ENCODE assay signal across 13 cellular contexts in genomic region chr21:46154155-46154954, GRCh38. TPM values are rescaled to one million over a fixed set of nuclear protein-coding genes. Genes with fewer than 3 reads are reported as not detected.
DNase-seq lines count a peak whose midpoint lies in the region; ATAC-seq and TF ChIP-seq lines count a peak whose summit lies in the region.
"Had no signal": no experiment of that assay in that cellular context is flagged by ENCODE, and none has a peak within 500 bp of the region (broad histone marks: within the 10 kb centered on the region; RNA-seq: fewer than 3 reads in every experiment).

No MANE protein-coding gene starts in this region.

- no peaks in the 10 kb centered on the region for H3K4me1 ChIP-seq in aorta (ENCODE audit: control insufficient read depth in 1 of 2, insufficient read depth in 2 of 2, low read length in 2 of 2)

- no peak overlapping the region for H3K27ac ChIP-seq in aorta (ENCODE audit: low read depth in 1 of 2, low read length in 2 of 2)

- no peaks in the 10 kb centered on the region for H3K36me3 ChIP-seq in aorta (ENCODE audit: control insufficient read depth in 1 of 2, insufficient read depth in 2 of 2, low read length in 1 of 2)

- WGBS in aorta, 2 donors: 91 to 92% methylated on average over 39 of the region's 39 CpGs

- H3K27me3 ChIP-seq in aorta (ENCODE audit: control insufficient read depth in 1 of 2, insufficient read depth in 2 of 2, low read length in 1 of 2): no peaks in the 10 kb centered on the region

- H3K36me3 Mint-ChIP-seq in glutamatergic neuron (ENCODE audit: unreplicated experiment) (no peaks in the 10 kb centered on the region), osteocyte (ENCODE audit: unreplicated experiment) (no peaks in the 10 kb centered on the region)

- H3K4me1 Mint-ChIP-seq in stimulated activated naive CD8-positive, alpha-beta T cell treated with anti-CD3 and anti-CD28 coated beads, Interleukin-15, amount 100 ng/mL, for 72 hours: no peaks in the 10 kb centered on the region
- H3K4me1 Mint-ChIP-seq in glutamatergic neuron (ENCODE audit: low read depth, unreplicated experiment) (peaks cover 8% of the 10 kb centered on the region), osteocyte (ENCODE audit: unreplicated experiment) (no peaks in the 10 kb centered on the region)

- no peak overlapping the region for H3K4me3 Mint-ChIP-seq in stimulated activated naive CD8-positive, alpha-beta T cell treated with anti-CD3 and anti-CD28 coated beads, Interleukin-15, amount 100 ng/mL, for 72 hours
- no peak overlapping the region for H3K4me3 Mint-ChIP-seq in glutamatergic neuron (ENCODE audit: unreplicated experiment)
- H3K4me3 Mint-ChIP-seq in osteocyte (ENCODE audit: unreplicated experiment): no peak overlapping the region
- H3K4me3 Mint-ChIP-seq: nephron progenitor cell had no signal

- DNase-seq in stimulated activated naive CD8-positive, alpha-beta T cell treated with anti-CD3 and anti-CD28 coated beads, Interleukin-15, Interleukin-2, amounts not matched to agents 100 U/mL and 50 U/mL, for 24 hours: peak; percentile 3
- no peak for DNase-seq in stimulated activated naive CD8-positive, alpha-beta T cell treated with anti-CD3 and anti-CD28 coated beads, Interleukin-15, amount 100 ng/mL, for 72 hours
- DNase-seq in glutamatergic neuron (peak; percentile 13), osteocyte (ENCODE audit: extremely low spot score, unreplicated experiment) (peak; percentile 81), aorta (peak; percentile 38 to 71), anterior cingulate cortex (lab: John Stamatoyannopoulos, UW) (no peak)
- DNase-seq: NCI-H1105, NCI-H226, nephron progenitor cell had no signal

- no peak for ATAC-seq in stimulated activated naive CD8-positive, alpha-beta T cell treated with anti-CD3 and anti-CD28 coated beads, Interleukin-15, Interleukin-2, amounts not matched to agents 100 U/mL and 50 U/mL, for 24 hours
- ATAC-seq in stimulated activated naive CD8-positive, alpha-beta T cell treated with anti-CD3 and anti-CD28 coated beads, Interleukin-15, amount 100 ng/mL, for 72 hours: no peak
- no peak for ATAC-seq in aorta (ENCODE audit: low FRiP score)
- no peak for ATAC-seq in GM21515 (IDR thresholded peaks at IDR 0.05; ENCODE audit: unreplicated experiment)
- no peak for ATAC-seq in HG02763 (IDR thresholded peaks at IDR 0.05; ENCODE audit: unreplicated experiment)

- no peaks in the 10 kb centered on the region for H3K27me3 Mint-ChIP-seq in stimulated activated naive CD8-positive, alpha-beta T cell treated with anti-CD3 and anti-CD28 coated beads, Interleukin-15, amount 100 ng/mL, for 72 hours
- H3K27me3 Mint-ChIP-seq in glutamatergic neuron (ENCODE audit: unreplicated experiment) (peaks cover 7% of the 10 kb centered on the region), osteocyte (ENCODE audit: unreplicated experiment) (no peaks in the 10 kb centered on the region)

- H3K9me3 ChIP-seq in aorta (ENCODE audit: control insufficient read depth, low read length): no peaks in the 10 kb centered on the region
- H3K9me3 ChIP-seq: esophagus muscularis mucosa had no signal

- intact Hi-C loops in aorta (cut with DNase I): no loop called here

- TF ChIP-seq CTCF in glutamatergic neuron (IDR thresholded peaks at IDR 0.05; ENCODE audit: partially characterized antibody, unreplicated experiment): no peak
- TF ChIP-seq CTCF in osteocyte (IDR thresholded peaks at IDR 0.05): no peak

- H3K27ac Mint-ChIP-seq in stimulated activated naive CD8-positive, alpha-beta T cell treated with anti-CD3 and anti-CD28 coated beads, Interleukin-15, amount 100 ng/mL, for 72 hours: no peak overlapping the region
- H3K27ac Mint-ChIP-seq in glutamatergic neuron (ENCODE audit: unreplicated experiment) (no peak overlapping the region), osteocyte (ENCODE audit: unreplicated experiment) (no peak overlapping the region)
- H3K27ac Mint-ChIP-seq: nephron progenitor cell had no signal

- H3K9me3 Mint-ChIP-seq in stimulated activated naive CD8-positive, alpha-beta T cell treated with anti-CD3 and anti-CD28 coated beads, Interleukin-15, amount 100 ng/mL, for 72 hours: no peaks in the 10 kb centered on the region
- H3K9me3 Mint-ChIP-seq in glutamatergic neuron (ENCODE audit: unreplicated experiment) (peaks cover 14% of the 10 kb centered on the region), osteocyte (ENCODE audit: unreplicated experiment) (no peaks in the 10 kb centered on the region)
- H3K9me3 Mint-ChIP-seq: nephron progenitor cell had no signal

- no peak overlapping the region for H3K4me3 ChIP-seq in aorta (ENCODE audit: low read length in 2 of 2)

RNA-seq across cellular contexts. Expression of gene FTCD, which starts 1.0 kb away (rescaled TPM):
- total RNA-seq in glutamatergic neuron (ENCODE audit: unreplicated experiment) (13.4 TPM), osteocyte (2.3 and 2.5 TPM in 2 replicates), aorta (1 to 10 TPM; 1.1 to 2.6 TPM)
- 1 to 10 TPM in 1 of 2 donors, under 1 TPM in 1; 0.50 to 8.7 TPM for polyA plus RNA-seq in aorta
- total RNA-seq: SK-MEL-5 had no signal

RNA-seq across cellular contexts. Expression of gene SPATC1L, which starts 29.9 kb away (rescaled TPM):
- total RNA-seq in glutamatergic neuron (ENCODE audit: unreplicated experiment) (58.7 TPM), osteocyte (17.5 and 18.9 TPM in 2 replicates), aorta (10 to 100 TPM in 1 of 2 donors, 1 to 10 TPM in 1; 5.2 to 12.4 TPM)
- polyA plus RNA-seq in aorta: 10 to 100 TPM in 1 of 2 donors, 1 to 10 TPM in 1; 2.4 to 47.9 TPM

RNA-seq across cellular contexts. Expression of gene COL6A2, which starts 56.4 kb away (rescaled TPM):
- total RNA-seq in glutamatergic neuron (ENCODE audit: unreplicated experiment): 55.2 TPM
- 1,821 and 1,951 TPM in 2 replicates for total RNA-seq in osteocyte
- 1,000 to 10,000 TPM; 1,386 to 1,431 TPM for total RNA-seq in aorta
- 1,000 to 10,000 TPM in 1 of 2 donors, 100 to 1,000 TPM in 1; 335 to 3,611 TPM for polyA plus RNA-seq in aorta

Comparison
In these comparisons a context has a peak if more than half of its experiments do, and no peak if none do; other contexts are left out.
1. DNase-seq: peak in stimulated activated naive CD8-positive, alpha-beta T cell treated with anti-CD3 and anti-CD28 coated beads, Interleukin-15, Interleukin-2, amounts not matched to agents 100 U/mL and 50 U/mL, for 24 hours (single experiment), glutamatergic neuron (single experiment), osteocyte (single experiment) and aorta (2 of 2); none in stimulated activated naive CD8-positive, alpha-beta T cell treated with anti-CD3 and anti-CD28 coated beads, Interleukin-15, amount 100 ng/mL, for 72 hours (0 of 2) and anterior cingulate cortex (0 of 58).
2. RNA of gene COL6A2, which starts 56.4 kb away (total RNA-seq): 1,821 to 1,951 TPM in osteocyte and 1,386 to 1,431 TPM in aorta; 55.2 TPM in glutamatergic neuron (single experiment); every median in the first group is over 10 times any median in the second.